In genomic region chr11:2817431-2817830, GRCh38 we compare ENCODE assay signal across 24 cellular contexts.
"Had no signal": no experiment of that assay in that cellular context is flagged by ENCODE, and none has a peak within 500 bp of the region (broad histone marks: within the 10 kb centered on the region; RNA-seq: fewer than 3 reads in every experiment).

No MANE protein-coding gene starts in this region.

- H3K4me2 ChIP-seq: smooth muscle cell had no signal

- H3K27me3 ChIP-seq: gastrocnemius medialis, left lung, right lobe of liver, upper lobe of right lung had no signal

- ATAC-seq: activated T-cell treated with anti-CD3 and anti-CD28 coated beads, Interleukin-2, amount 50 U/mL, for 4 hours; gastrocnemius medialis; left lung; right lobe of liver; upper lobe of right lung; WTC11 had no signal

- H3K9ac ChIP-seq: parathyroid adenoma had no signal

- H2AFZ ChIP-seq: parathyroid adenoma had no signal

- H3K4me3 ChIP-seq: gastrocnemius medialis, left lung, right lobe of liver, smooth muscle cell, upper lobe of right lung had no signal

- H3K27ac ChIP-seq: gastrocnemius medialis, left lung, parathyroid adenoma, right lobe of liver, upper lobe of right lung had no signal

- FAIRE-seq: bronchial epithelial cell, endometrium, keratinocyte had no signal

- H3K4me3 Mint-ChIP-seq: activated naive CD8-positive, alpha-beta T cell; activated T-cell treated with anti-CD3 and anti-CD28 coated beads, Interleukin-2, amount 50 U/mL, for 4 hours; nephron progenitor cell; T-helper 1 cell treated with Interleukin-12 subunit alpha and Interleukin-12 subunit beta and Interleukin-4 antibody, amounts not matched to agents 30 μg/mL and 1 μg/mL, for 36 hours; WTC11 had no signal

- H3K27ac Mint-ChIP-seq: activated naive CD8-positive, alpha-beta T cell; activated T-helper 2 cell treated with anti-CD3 and anti-CD28 coated beads, Interferon-gamma antibody, Interleukin-2, Interleukin-4, amounts not matched to agents 10 μg/mL and 5 μg/mL and 100 μg/mL, durations not matched to agents 14 hours and 24 hours and 36 hours; nephron progenitor cell; T-helper 1 cell treated with Interleukin-12 subunit alpha and Interleukin-12 subunit beta and Interleukin-4 antibody, amounts not matched to agents 30 μg/mL and 1 μg/mL, for 36 hours; WTC11 had no signal

- DNase-seq: activated CD4-positive, alpha-beta T cell treated with anti-CD3 and anti-CD28 coated beads, Interleukin-2, amount 50 U/mL, for 4 hours; activated CD8-positive, alpha-beta memory T cell treated with anti-CD3 and anti-CD28 coated beads for 24 hours; activated CD8-positive, alpha-beta memory T cell treated with anti-CD3 and anti-CD28 coated beads, Interleukin-2, amount 50 U/mL, for 4 hours; activated naive CD4-positive, alpha-beta T cell; activated T-cell treated with anti-CD3 and anti-CD28 coated beads, Interleukin-2, amount 50 U/mL, for 4 hours; cortex of kidney; gastrocnemius medialis; head of caudate nucleus; nephron progenitor cell; stimulated activated CD4-positive, alpha-beta T cell treated with anti-CD3 and anti-CD28 coated beads, Interleukin-4, amount 100 ng/mL, for 1 hour; stimulated activated naive CD4-positive, alpha-beta T cell; T1000 had no signal

- H3K9me3 ChIP-seq: right lobe of liver, upper lobe of right lung had no signal

- H3K79me2 ChIP-seq: parathyroid adenoma had no signal

- H3K27me3 Mint-ChIP-seq: activated naive CD8-positive, alpha-beta T cell had no signal

- H3K4me1 ChIP-seq: parathyroid adenoma, right lobe of liver had no signal

- H3K36me3 ChIP-seq: gastrocnemius medialis, left lung, right lobe of liver, upper lobe of right lung had no signal
